Comparison of ENCODE assay signal across 8 cellular contexts in the genomic region with DNA sequence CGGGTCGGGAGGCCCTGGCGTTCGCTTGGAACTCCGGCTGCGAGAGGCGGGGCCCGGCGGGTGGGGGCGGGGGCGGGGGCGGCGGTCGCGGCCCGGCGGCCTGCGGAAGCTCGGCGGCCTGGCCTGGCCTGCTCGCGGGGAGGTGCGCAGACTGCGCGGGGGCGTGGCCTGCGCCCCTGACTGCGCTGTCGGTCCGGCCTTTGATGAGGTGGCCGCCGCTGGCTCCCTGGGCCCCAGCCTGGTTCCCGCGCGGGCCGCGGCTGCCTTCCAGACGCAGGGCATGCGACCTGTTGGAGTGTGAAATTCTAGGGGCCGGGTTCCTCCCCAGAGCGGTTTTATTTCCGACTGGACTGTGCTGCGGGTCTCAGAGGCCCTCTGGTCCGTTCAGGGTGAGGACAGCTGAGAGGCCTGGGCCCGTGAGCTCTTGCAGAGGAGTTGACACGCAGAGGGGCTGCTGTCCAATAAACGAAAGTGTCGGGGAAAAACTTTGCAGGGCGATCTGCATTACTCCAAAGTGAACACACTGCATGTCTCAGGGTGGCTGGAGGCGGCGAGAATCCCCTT.
DNase-seq lines count a peak whose midpoint lies in the region; ATAC-seq lines count a peak whose summit lies in the region.

No MANE protein-coding gene starts in this region.

- peak; percentile 97 for DNase-seq in AG20443 (ENCODE audit: low spot score)
- peak; percentile 53 to 90 for DNase-seq in NCI-H526 (lab: John Stamatoyannopoulos, UW)
- DNase-seq in activated CD4-positive, alpha-beta T cell treated with anti-CD3 and anti-CD28 coated beads, Interleukin-2, amount 50 U/mL, for 48 hours: peak; percentile 78 to 82
- peak; percentile 58 for DNase-seq in effector CD4-positive, alpha-beta T cell
- DNase-seq in medulla oblongata (ENCODE audit: extremely low spot score): peak; percentile 62
- DNase-seq in stimulated activated CD4-positive, alpha-beta T cell treated with anti-CD3 and anti-CD28 coated beads, TNF-alpha, amount 100 ng/mL, for 4 hours (ENCODE audit: low read depth in 3 of 3): peak; percentile 35 to 53 (median 42)

- peak; percentile 47 for ATAC-seq in GM18861 (IDR thresholded peaks at IDR 0.05; ENCODE audit: unreplicated experiment)
- peak; percentile 64 for ATAC-seq in HG03066 (IDR thresholded peaks at IDR 0.05; ENCODE audit: low read depth, unreplicated experiment)

Comparison
In these comparisons a context has a peak if more than half of its experiments do, and no peak if none do; other contexts are left out.
1. Peak in every context shown above with its lines: DNase-seq and ATAC-seq.
2. DNase-seq: peak in every context shown above with its lines; median percentile 97 in AG20443; 80 in activated CD4-positive, alpha-beta T cell treated with anti-CD3 and anti-CD28 coated beads, Interleukin-2, amount 50 U/mL, for 48 hours; 72 in NCI-H526; 62 in medulla oblongata; 58 in effector CD4-positive, alpha-beta T cell; 42 in stimulated activated CD4-positive, alpha-beta T cell treated with anti-CD3 and anti-CD28 coated beads, TNF-alpha, amount 100 ng/mL, for 4 hours.